Comparison of ENCODE assay signal across 15 cellular contexts in the genomic region with DNA sequence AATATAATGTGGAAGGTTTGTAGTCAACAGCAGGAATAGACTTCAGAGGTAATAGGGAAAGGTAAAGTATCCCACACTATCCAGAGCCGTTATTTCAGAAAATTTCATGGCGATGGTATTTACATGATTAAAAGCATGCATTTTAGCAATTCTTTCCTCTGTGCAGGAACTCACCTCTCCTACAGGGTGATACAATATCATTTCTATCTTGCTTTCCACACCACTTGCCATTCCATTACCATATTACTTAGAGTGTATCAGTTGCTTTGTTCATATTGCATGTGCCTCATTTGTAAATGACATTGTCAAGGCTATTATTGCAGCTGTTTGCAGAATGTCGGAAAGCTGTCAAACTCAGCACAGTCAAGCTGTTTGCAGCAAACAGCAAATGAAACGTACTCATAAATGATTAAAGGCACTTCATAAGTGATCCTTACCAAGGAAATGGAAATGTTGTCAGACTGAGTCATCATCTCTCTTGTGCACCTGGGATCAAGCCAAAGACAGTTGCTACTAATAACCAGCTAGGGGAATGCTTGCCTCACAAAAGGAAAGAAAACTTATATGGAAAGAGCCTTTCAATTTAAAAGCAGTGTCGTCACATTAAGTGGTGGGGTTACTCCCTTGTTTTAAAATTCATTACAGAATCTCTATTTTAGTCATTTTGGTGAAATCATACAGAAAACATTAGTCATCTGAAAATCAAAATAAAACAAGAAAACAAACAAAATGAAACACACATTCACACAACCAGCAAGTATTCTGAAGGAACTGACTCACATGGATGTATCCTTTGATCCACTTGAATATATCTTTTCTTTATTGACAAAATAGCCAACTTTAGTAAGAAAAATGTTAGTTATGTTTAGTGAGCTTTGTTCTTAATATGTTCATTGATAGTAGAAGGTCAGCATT.
A peak's percentile ranks its signal among the peaks of the same experiment; 100 is the strongest.
DNase-seq lines count a peak whose midpoint lies in the region; ATAC-seq and TF ChIP-seq lines count a peak whose summit lies in the region.
"Had no signal": no experiment of that assay in that cellular context is flagged by ENCODE, and none has a peak within 500 bp of the region (broad histone marks: within the 10 kb centered on the region; RNA-seq: fewer than 3 reads in every experiment).

No MANE protein-coding gene starts in this region.

- H2AFZ ChIP-seq in smooth muscle cell (ENCODE audit: low read depth): no peak overlapping the region

- no peaks in the 10 kb centered on the region for H3K36me3 Mint-ChIP-seq in glutamatergic neuron (ENCODE audit: unreplicated experiment)
- no peaks in the 10 kb centered on the region for H3K36me3 Mint-ChIP-seq in activated CD4-positive, alpha-beta T cell treated with anti-CD3 and anti-CD28 coated beads, Interleukin-2, amount 10 ng/mL, durations not matched to agents 24 days and 14 days (ENCODE audit: low read depth)

- no peaks in the 10 kb centered on the region for H3K79me2 ChIP-seq in smooth muscle cell (ENCODE audit: low read depth)

- no peaks in the 10 kb centered on the region for H3K36me3 ChIP-seq in effector memory CD4-positive, alpha-beta T cell (ENCODE audit: control insufficient read depth, insufficient read depth, low read length)
- H3K36me3 ChIP-seq in smooth muscle cell (ENCODE audit: low read depth): no peaks in the 10 kb centered on the region
- H3K36me3 ChIP-seq: HAP-1, tibial nerve had no signal

- no peak for ATAC-seq in GM21576 (IDR thresholded peaks at IDR 0.05; ENCODE audit: unreplicated experiment)
- ATAC-seq: activated CD8-positive, alpha-beta T cell treated with anti-CD3 and anti-CD28 coated beads, Interleukin-2, amount 10 ng/mL, durations not matched to agents 7 days and 5 days; Right ventricle myocardium inferior had no signal

- intact Hi-C loops in activated CD4-positive, alpha-beta T cell treated with anti-CD3 and anti-CD28 coated beads, Interleukin-2, amount 10 ng/mL, durations not matched to agents 24 days and 14 days (cut with micrococcal nuclease): no loop called here

- no peaks in the 10 kb centered on the region for H3K4me1 Mint-ChIP-seq in glutamatergic neuron (ENCODE audit: low read depth, unreplicated experiment)
- H3K4me1 Mint-ChIP-seq in activated CD4-positive, alpha-beta T cell treated with anti-CD3 and anti-CD28 coated beads, Interleukin-2, amount 10 ng/mL, durations not matched to agents 24 days and 14 days: no peaks in the 10 kb centered on the region

- peak; percentile 98 for DNase-seq in DMS153 (lab: John Stamatoyannopoulos, UW)
- peak; percentile 88 for DNase-seq in NCI-H1436 (lab: John Stamatoyannopoulos, UW)
- DNase-seq in RPMI7951 (ENCODE audit: low read depth): peak; percentile 51
- DNase-seq in glutamatergic neuron: no peak
- no peak for DNase-seq in effector memory CD4-positive, alpha-beta T cell
- no peak for DNase-seq in activated CD4-positive, alpha-beta T cell treated with anti-CD3 and anti-CD28 coated beads, Interleukin-2, amount 10 ng/mL, durations not matched to agents 24 days and 14 days
- no peak for DNase-seq in smooth muscle cell (lab: John Stamatoyannopoulos, UW; ENCODE audit: unreplicated experiment)
- DNase-seq: activated CD8-positive, alpha-beta T cell treated with anti-CD3 and anti-CD28 coated beads, Interleukin-2, amount 10 ng/mL, durations not matched to agents 7 days and 5 days; CD4-positive, alpha-beta T cell; hippocampal formation had no signal

- H3K4me2 ChIP-seq in smooth muscle cell: no peak overlapping the region

- no peaks in the 10 kb centered on the region for H3F3A ChIP-seq in smooth muscle cell (ENCODE audit: low read depth)

- H4K20me1 ChIP-seq in smooth muscle cell (ENCODE audit: low read depth): no peaks in the 10 kb centered on the region

- H3K27me3 Mint-ChIP-seq in glutamatergic neuron (ENCODE audit: unreplicated experiment): peaks cover 2% of the 10 kb centered on the region
- no peaks in the 10 kb centered on the region for H3K27me3 Mint-ChIP-seq in activated CD4-positive, alpha-beta T cell treated with anti-CD3 and anti-CD28 coated beads, Interleukin-2, amount 10 ng/mL, durations not matched to agents 24 days and 14 days
- H3K27me3 Mint-ChIP-seq: CD4-positive, alpha-beta T cell had no signal

- no peak overlapping the region for H3K9ac ChIP-seq in smooth muscle cell (ENCODE audit: low read depth)

- H3K4me3 ChIP-seq in effector memory CD4-positive, alpha-beta T cell (ENCODE audit: insufficient read depth, low read depth, low read length, poor library complexity, severe bottlenecking): no peak overlapping the region
- no peak overlapping the region for H3K4me3 ChIP-seq in smooth muscle cell
- H3K4me3 ChIP-seq: HAP-1, tibial nerve had no signal

- TF ChIP-seq CTCF in glutamatergic neuron (IDR thresholded peaks at IDR 0.05; ENCODE audit: partially characterized antibody, unreplicated experiment) (no peak), smooth muscle cell (IDR thresholded peaks at IDR 0.05; ENCODE audit: borderline replicate concordance, insufficient read depth, poor library complexity, severe bottlenecking) (no peak)

- H3K9me3 ChIP-seq in effector memory CD4-positive, alpha-beta T cell (ENCODE audit: control insufficient read depth, low read length): no peaks in the 10 kb centered on the region
- H3K9me3 ChIP-seq in smooth muscle cell (replicated peaks; ENCODE audit: low read depth): no peaks in the 10 kb centered on the region
- H3K9me3 ChIP-seq: HAP-1, tibial nerve had no signal

- WGBS in smooth muscle cell (ENCODE audit: low lambda C conversion rate): 75% methylated on average over 5 of the region's 5 CpGs

- peak overlapping the region; percentile 57 for H3K27ac Mint-ChIP-seq in glutamatergic neuron (ENCODE audit: unreplicated experiment)
- H3K27ac Mint-ChIP-seq in activated CD4-positive, alpha-beta T cell treated with anti-CD3 and anti-CD28 coated beads, Interleukin-2, amount 10 ng/mL, durations not matched to agents 24 days and 14 days: no peak overlapping the region
- H3K27ac Mint-ChIP-seq: activated CD8-positive, alpha-beta T cell treated with anti-CD3 and anti-CD28 coated beads, Interleukin-2, amount 10 ng/mL, durations not matched to agents 7 days and 5 days; CD4-positive, alpha-beta T cell had no signal

- no peaks in the 10 kb centered on the region for H3K4me1 ChIP-seq in effector memory CD4-positive, alpha-beta T cell (ENCODE audit: control insufficient read depth, insufficient read depth, low read length, poor library complexity, severe bottlenecking)
- no peaks in the 10 kb centered on the region for H3K4me1 ChIP-seq in smooth muscle cell (ENCODE audit: low read depth)
- H3K4me1 ChIP-seq: HAP-1, tibial nerve had no signal

- no peaks in the 10 kb centered on the region for H3K9me3 Mint-ChIP-seq in glutamatergic neuron (ENCODE audit: unreplicated experiment)
- H3K9me3 Mint-ChIP-seq in activated CD4-positive, alpha-beta T cell treated with anti-CD3 and anti-CD28 coated beads, Interleukin-2, amount 10 ng/mL, durations not matched to agents 24 days and 14 days: no peaks in the 10 kb centered on the region
- H3K9me3 Mint-ChIP-seq: nephron had no signal

- no peak overlapping the region for H3K4me3 Mint-ChIP-seq in glutamatergic neuron (ENCODE audit: unreplicated experiment)
- H3K4me3 Mint-ChIP-seq in activated CD4-positive, alpha-beta T cell treated with anti-CD3 and anti-CD28 coated beads, Interleukin-2, amount 10 ng/mL, durations not matched to agents 24 days and 14 days: no peak overlapping the region
- H3K4me3 Mint-ChIP-seq: activated CD8-positive, alpha-beta T cell treated with anti-CD3 and anti-CD28 coated beads, Interleukin-2, amount 10 ng/mL, durations not matched to agents 7 days and 5 days; CD4-positive, alpha-beta T cell; nephron had no signal

- no peaks in the 10 kb centered on the region for H3K27me3 ChIP-seq in effector memory CD4-positive, alpha-beta T cell (replicated peaks; ENCODE audit: control insufficient read depth, insufficient read depth, low read length, poor library complexity, severe bottlenecking)
- no peaks in the 10 kb centered on the region for H3K27me3 ChIP-seq in smooth muscle cell (ENCODE audit: low read depth)
- H3K27me3 ChIP-seq: tibial nerve had no signal

- no peak overlapping the region for H3K27ac ChIP-seq in effector memory CD4-positive, alpha-beta T cell (ENCODE audit: insufficient read depth, low read length, poor library complexity, severe bottlenecking)
- no peak overlapping the region for H3K27ac ChIP-seq in smooth muscle cell (ENCODE audit: low read depth)
- H3K27ac ChIP-seq: tibial nerve had no signal

Comparison
In these comparisons a context has a peak if more than half of its experiments do, and no peak if none do; other contexts are left out.
1. DNase-seq: peak in DMS153 (single experiment), NCI-H1436 (single experiment) and RPMI7951 (single experiment); none in glutamatergic neuron (single experiment), effector memory CD4-positive, alpha-beta T cell (0 of 3), activated CD4-positive, alpha-beta T cell treated with anti-CD3 and anti-CD28 coated beads, Interleukin-2, amount 10 ng/mL, durations not matched to agents 24 days and 14 days (single experiment) and smooth muscle cell (single experiment).